1 cellular context compared by ENCODE assay signal in genomic region chr6:110953633-110954303, GRCh38.
TF ChIP-seq lines count a peak whose summit lies in the region.

No MANE protein-coding gene starts in this region.

TF ChIP-seq in K562, 482 proteins besides CTCF, POLR2A, EP300 and RAD21 (continued from another document and continues in another):
- TF ChIP-seq, protein P1, sequence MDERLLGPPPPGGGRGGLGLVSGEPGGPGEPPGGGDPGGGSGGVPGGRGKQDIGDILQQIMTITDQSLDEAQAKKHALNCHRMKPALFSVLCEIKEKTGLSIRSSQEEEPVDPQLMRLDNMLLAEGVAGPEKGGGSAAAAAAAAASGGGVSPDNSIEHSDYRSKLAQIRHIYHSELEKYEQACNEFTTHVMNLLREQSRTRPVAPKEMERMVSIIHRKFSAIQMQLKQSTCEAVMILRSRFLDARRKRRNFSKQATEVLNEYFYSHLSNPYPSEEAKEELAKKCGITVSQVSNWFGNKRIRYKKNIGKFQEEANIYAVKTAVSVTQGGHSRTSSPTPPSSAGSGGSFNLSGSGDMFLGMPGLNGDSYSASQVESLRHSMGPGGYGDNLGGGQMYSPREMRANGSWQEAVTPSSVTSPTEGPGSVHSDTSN (CRISPR knock-in tag; IDR thresholded peaks at IDR 0.05; ENCODE audit: low read depth): no peak
- TF ChIP-seq, protein P1 (tag; conservative IDR thresholded peaks at IDR 0.05; ENCODE audit: low read depth): peak; percentile 77
- TF ChIP-seq ZFP36 (IDR thresholded peaks at IDR 0.05; ENCODE audit: low read depth, low read length, partially characterized antibody) (no peak), ZNF224 (CRISPR knock-in tag; IDR thresholded peaks at IDR 0.05) (no peak), PYGO2 (tag; IDR thresholded peaks at IDR 0.05) (peak; percentile 99), TCF15 (CRISPR knock-in tag; IDR thresholded peaks at IDR 0.05) (peak; percentile 88), ZNF592 (IDR thresholded peaks at IDR 0.05) (peak; percentile 98), HOXB6 (CRISPR knock-in tag; IDR thresholded peaks at IDR 0.05; ENCODE audit: borderline replicate concordance) (peak; percentile 70; the same call in 1 of the 2 replicates), ZNF696 (CRISPR knock-in tag; conservative IDR thresholded peaks at IDR 0.05) (peak; percentile 74), NR2C2 (CRISPR knock-in tag; IDR thresholded peaks at IDR 0.05) (no peak), NR2C2 (tag; IDR thresholded peaks at IDR 0.05) (peak; percentile 77), TEAD2 (tag; IDR thresholded peaks at IDR 0.05) (peak; percentile 96), ZNF140 (CRISPR knock-in tag; IDR thresholded peaks at IDR 0.05) (peak; percentile 84), ZNF444 (CRISPR knock-in tag; IDR thresholded peaks at IDR 0.05) (peak; percentile 82), ZNF280B (CRISPR knock-in tag; IDR thresholded peaks at IDR 0.05) (no peak), DPF2 (IDR thresholded peaks at IDR 0.05) (no peak), E2F5 (CRISPR knock-in tag; IDR thresholded peaks at IDR 0.05) (no peak), ATF4 (CRISPR knock-in tag; IDR thresholded peaks at IDR 0.05) (peak; percentile 79), HMG20A (CRISPR knock-in tag; conservative IDR thresholded peaks at IDR 0.05) (0 out of 2 replicates have a peak, but pooled peaks have one; percentile 29), FOXO4 (CRISPR knock-in tag; IDR thresholded peaks at IDR 0.05) (peak; percentile 91), STAT6 (CRISPR knock-in tag; IDR thresholded peaks at IDR 0.05) (no peak), YY1 (IDR thresholded peaks at IDR 0.05; ENCODE audit: borderline replicate concordance in 1 of 3, control insufficient read depth in 1 of 3, extremely low read depth in 1 of 3, insufficient read depth in 3 of 3, insufficient read length in 1 of 3, insufficient replicate concordance in 2 of 3, low read depth in 1 of 3, low read length in 2 of 3) (peak in 1 of 3 experiments; percentile 50), KLF16 (IDR thresholded peaks at IDR 0.05) (no peak), CBFA2T3 (IDR thresholded peaks at IDR 0.05) (no peak), RBM15 (IDR thresholded peaks at IDR 0.05; ENCODE audit: insufficient read depth, low read length) (no peak), SRF (CRISPR knock-in tag; IDR thresholded peaks at IDR 0.05) (peak; percentile 67 to 97), NR4A1 (CRISPR knock-in tag; IDR thresholded peaks at IDR 0.05) (no peak), NR4A1 (tag; IDR thresholded peaks at IDR 0.05) (peak; percentile 99), U2AF2 (optimal IDR thresholded peaks at IDR 0.05; ENCODE audit: low read depth, low read length) (no peak), ZBTB34 (CRISPR knock-in tag; IDR thresholded peaks at IDR 0.05) (peak; percentile 95), GABPA (tag; conservative IDR thresholded peaks at IDR 0.05; ENCODE audit: low read depth) (peak; percentile 44; the same call in 1 of the 2 replicates), ZNF133 (CRISPR knock-in tag; IDR thresholded peaks at IDR 0.05) (0 out of 2 replicates have a peak, but pooled peaks have one; percentile 78), ZNF197 (CRISPR knock-in tag; IDR thresholded peaks at IDR 0.05; ENCODE audit: low read depth) (peak; percentile 99), PHF8 (IDR thresholded peaks at IDR 0.05; ENCODE audit: borderline replicate concordance, low read length) (no peak), FOSL1 (tag; conservative IDR thresholded peaks at IDR 0.05) (0 out of 2 replicates have a peak, but pooled peaks have one; percentile 21), ZNF165 (CRISPR knock-in tag; IDR thresholded peaks at IDR 0.05; ENCODE audit: borderline replicate concordance) (peak; percentile 87; the same call in 1 of the 2 replicates), XRCC5 (IDR thresholded peaks at IDR 0.05; ENCODE audit: low read depth, low read length) (no peak), BRF1 (IDR thresholded peaks at IDR 0.05; ENCODE audit: borderline replicate concordance, extremely low read depth, insufficient read length) (no peak), ARHGAP35 (IDR thresholded peaks at IDR 0.05; ENCODE audit: partially characterized antibody) (no peak), PCBP1 (IDR thresholded peaks at IDR 0.05; ENCODE audit: low read depth, low read length, poor library complexity, severe bottlenecking) (no peak)
- TF ChIP-seq, protein P2, sequence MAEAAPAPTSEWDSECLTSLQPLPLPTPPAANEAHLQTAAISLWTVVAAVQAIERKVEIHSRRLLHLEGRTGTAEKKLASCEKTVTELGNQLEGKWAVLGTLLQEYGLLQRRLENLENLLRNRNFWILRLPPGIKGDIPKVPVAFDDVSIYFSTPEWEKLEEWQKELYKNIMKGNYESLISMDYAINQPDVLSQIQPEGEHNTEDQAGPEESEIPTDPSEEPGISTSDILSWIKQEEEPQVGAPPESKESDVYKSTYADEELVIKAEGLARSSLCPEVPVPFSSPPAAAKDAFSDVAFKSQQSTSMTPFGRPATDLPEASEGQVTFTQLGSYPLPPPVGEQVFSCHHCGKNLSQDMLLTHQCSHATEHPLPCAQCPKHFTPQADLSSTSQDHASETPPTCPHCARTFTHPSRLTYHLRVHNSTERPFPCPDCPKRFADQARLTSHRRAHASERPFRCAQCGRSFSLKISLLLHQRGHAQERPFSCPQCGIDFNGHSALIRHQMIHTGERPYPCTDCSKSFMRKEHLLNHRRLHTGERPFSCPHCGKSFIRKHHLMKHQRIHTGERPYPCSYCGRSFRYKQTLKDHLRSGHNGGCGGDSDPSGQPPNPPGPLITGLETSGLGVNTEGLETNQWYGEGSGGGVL (CRISPR knock-in tag; IDR thresholded peaks at IDR 0.05): peak; percentile 86
- TF ChIP-seq, protein P3, sequence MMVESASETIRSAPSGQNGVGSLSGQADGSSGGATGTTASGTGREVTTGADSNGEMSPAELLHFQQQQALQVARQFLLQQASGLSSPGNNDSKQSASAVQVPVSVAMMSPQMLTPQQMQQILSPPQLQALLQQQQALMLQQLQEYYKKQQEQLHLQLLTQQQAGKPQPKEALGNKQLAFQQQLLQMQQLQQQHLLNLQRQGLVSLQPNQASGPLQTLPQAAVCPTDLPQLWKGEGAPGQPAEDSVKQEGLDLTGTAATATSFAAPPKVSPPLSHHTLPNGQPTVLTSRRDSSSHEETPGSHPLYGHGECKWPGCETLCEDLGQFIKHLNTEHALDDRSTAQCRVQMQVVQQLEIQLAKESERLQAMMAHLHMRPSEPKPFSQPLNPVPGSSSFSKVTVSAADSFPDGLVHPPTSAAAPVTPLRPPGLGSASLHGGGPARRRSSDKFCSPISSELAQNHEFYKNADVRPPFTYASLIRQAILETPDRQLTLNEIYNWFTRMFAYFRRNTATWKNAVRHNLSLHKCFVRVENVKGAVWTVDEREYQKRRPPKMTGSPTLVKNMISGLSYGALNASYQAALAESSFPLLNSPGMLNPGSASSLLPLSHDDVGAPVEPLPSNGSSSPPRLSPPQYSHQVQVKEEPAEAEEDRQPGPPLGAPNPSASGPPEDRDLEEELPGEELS (CRISPR knock-in tag; IDR thresholded peaks at IDR 0.05; ENCODE audit: borderline replicate concordance): no peak
